Comparison of ENCODE assay signal across 1 cellular context in genomic region chr10:110501142-110501937, GRCh38.
TF ChIP-seq lines count a peak whose summit lies in the region.

No MANE protein-coding gene starts in this region.

TF ChIP-seq in H1, 55 proteins besides CTCF, POLR2A, EP300 and RAD21:
- TF ChIP-seq SIX5 (IDR thresholded peaks at IDR 0.05; ENCODE audit: low read depth, low read length) (no peak), JUND (IDR thresholded peaks at IDR 0.05; ENCODE audit: low read length) (peak; percentile 93), POLR2AphosphoS5 (IDR thresholded peaks at IDR 0.05; ENCODE audit: low read depth, low read length) (peak; percentile 58), JUN (IDR thresholded peaks at IDR 0.05; ENCODE audit: low read depth, low read length) (0 out of 2 replicates have a peak, but pooled peaks have one; percentile 49), SP4 (IDR thresholded peaks at IDR 0.05; ENCODE audit: low read length) (no peak), CTBP2 (IDR thresholded peaks at IDR 0.05; ENCODE audit: borderline replicate concordance, insufficient read depth, insufficient read length, low read length) (no peak), SIN3A (conservative IDR thresholded peaks at IDR 0.05 in 1 of 2, IDR thresholded peaks at IDR 0.05 in 1 of 2; ENCODE audit: low read depth in 1 of 2, low read length in 2 of 2) (0 out of 4 replicates have a peak, but pooled peaks of 1 of the 2 experiments have one; percentile 15), CBX8 (IDR thresholded peaks at IDR 0.05; ENCODE audit: borderline replicate concordance, low read depth, low read length) (no peak), RBBP5 (IDR thresholded peaks at IDR 0.05; ENCODE audit: borderline replicate concordance, low read depth, low read length) (no peak)
- TF ChIP-seq, protein P1, sequence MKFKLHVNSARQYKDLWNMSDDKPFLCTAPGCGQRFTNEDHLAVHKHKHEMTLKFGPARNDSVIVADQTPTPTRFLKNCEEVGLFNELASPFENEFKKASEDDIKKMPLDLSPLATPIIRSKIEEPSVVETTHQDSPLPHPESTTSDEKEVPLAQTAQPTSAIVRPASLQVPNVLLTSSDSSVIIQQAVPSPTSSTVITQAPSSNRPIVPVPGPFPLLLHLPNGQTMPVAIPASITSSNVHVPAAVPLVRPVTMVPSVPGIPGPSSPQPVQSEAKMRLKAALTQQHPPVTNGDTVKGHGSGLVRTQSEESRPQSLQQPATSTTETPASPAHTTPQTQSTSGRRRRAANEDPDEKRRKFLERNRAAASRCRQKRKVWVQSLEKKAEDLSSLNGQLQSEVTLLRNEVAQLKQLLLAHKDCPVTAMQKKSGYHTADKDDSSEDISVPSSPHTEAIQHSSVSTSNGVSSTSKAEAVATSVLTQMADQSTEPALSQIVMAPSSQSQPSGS (IDR thresholded peaks at IDR 0.05; ENCODE audit: low read length), result no peak
